14 cellular contexts compared by ENCODE assay signal in the genomic region with DNA sequence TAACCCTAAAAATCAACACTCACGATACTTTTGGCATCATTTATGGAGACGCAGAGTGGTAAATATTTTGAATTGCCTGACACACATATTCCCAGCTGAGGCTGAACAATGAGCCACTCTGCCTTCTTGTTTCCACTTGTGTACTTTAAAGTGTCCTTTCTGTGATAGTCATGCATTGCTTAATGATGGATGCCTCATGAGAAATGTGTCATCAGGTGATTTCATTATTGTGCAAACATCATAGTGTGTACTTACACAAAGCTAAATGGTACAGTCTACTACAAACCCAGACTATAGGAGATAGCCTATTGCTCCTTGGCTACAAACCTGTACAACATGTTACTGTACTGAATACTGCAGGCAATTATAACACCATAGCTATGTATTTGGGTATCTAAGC. TPM values are rescaled to one million over a fixed set of nuclear protein-coding genes. Genes with fewer than 3 reads are reported as not detected.
DNase-seq lines count a peak whose midpoint lies in the region; ATAC-seq and TF ChIP-seq lines count a peak whose summit lies in the region.
"Had no signal": no experiment of that assay in that cellular context is flagged by ENCODE, and none has a peak within 500 bp of the region (broad histone marks: within the 10 kb centered on the region; RNA-seq: fewer than 3 reads in every experiment).

No MANE protein-coding gene starts in this region.

- H3K9me3 Mint-ChIP-seq in WTC11 (peaks cover 7% of the 10 kb centered on the region; the same call in 1 of the 2 replicates), immature natural killer cell (no peaks in the 10 kb centered on the region)
- H3K9me3 Mint-ChIP-seq: T-helper 1 cell treated with Interleukin-12 subunit alpha and Interleukin-12 subunit beta and Interleukin-4 antibody, amounts not matched to agents 30 μg/mL and 1 μg/mL, for 36 hours had no signal

- H3K27ac Mint-ChIP-seq in WTC11 (no peak overlapping the region), immature natural killer cell (no peak overlapping the region)
- H3K27ac Mint-ChIP-seq: T-helper 1 cell treated with Interleukin-12 subunit alpha and Interleukin-12 subunit beta and Interleukin-4 antibody, amounts not matched to agents 30 μg/mL and 1 μg/mL, for 36 hours had no signal

- no peak for ATAC-seq in WTC11
- ATAC-seq in GM21526 (IDR thresholded peaks at IDR 0.05; ENCODE audit: low FRiP score, unreplicated experiment): no peak

- no peak overlapping the region for H3K4me3 Mint-ChIP-seq in WTC11
- no peak overlapping the region for H3K4me3 Mint-ChIP-seq in immature natural killer cell
- H3K4me3 Mint-ChIP-seq: naive B cell; T-helper 1 cell treated with Interleukin-12 subunit alpha and Interleukin-12 subunit beta and Interleukin-4 antibody, amounts not matched to agents 30 μg/mL and 1 μg/mL, for 36 hours had no signal

- no peaks in the 10 kb centered on the region for H3K27me3 Mint-ChIP-seq in WTC11 (ENCODE audit: low read depth)
- H3K27me3 Mint-ChIP-seq in immature natural killer cell (ENCODE audit: low read depth in 3 of 3): no peaks in the 10 kb centered on the region
- H3K27me3 Mint-ChIP-seq: naive B cell had no signal

- no peak overlapping the region for H3K4me3 ChIP-seq in AG10803 (ENCODE audit: low read length)
- H3K4me3 ChIP-seq: stomach had no signal

- H3K4me1 Mint-ChIP-seq in WTC11 (no peaks in the 10 kb centered on the region), immature natural killer cell (peaks cover 14 to 23% of the 10 kb centered on the region in 2 donors)
- H3K4me1 Mint-ChIP-seq: naive B cell had no signal

- peaks cover 24% of the 10 kb centered on the region for H3K36me3 Mint-ChIP-seq in WTC11
- H3K36me3 Mint-ChIP-seq in immature natural killer cell: peaks cover 13 to 35% (median 22%) of the 10 kb centered on the region in 3 donors

- POLR2A ChIA-PET in WTC11 (lab: Charles Lee): no interaction called here

- peak; percentile 77 for DNase-seq in AG10803 (ENCODE audit: low read depth)
- peak; percentile 78 for DNase-seq in HT1080 (ENCODE audit: low read depth)
- no peak for DNase-seq in WTC11 (ENCODE audit: low spot score)
- DNase-seq in iris pigment epithelial cell (ENCODE audit: low read depth): peak; percentile 92
- DNase-seq in immature natural killer cell: no peak
- no peak for DNase-seq in NOMO-1 treated with DMSO at 0.1 percent for 48 hours (lab: John Stamatoyannopoulos, UW; ENCODE audit: unreplicated experiment)
- no peak for DNase-seq in iPS-NIHi7 (ENCODE audit: extremely low spot score)
- DNase-seq: activated CD8-positive, alpha-beta memory T cell treated with anti-CD3 and anti-CD28 coated beads, Interleukin-2, amount 50 U/mL, for 48 hours; naive B cell; NCI-H2171 treated with DMSO at 0.1 percent for 48 hours; stimulated activated CD4-positive, alpha-beta T cell treated with anti-CD3 and anti-CD28 coated beads, Interleukin-1b, Interleukin-23, amount 100 ng/mL, for 48 hours; stomach had no signal

- TF ChIP-seq CTCF in AG10803 (conservative IDR thresholded peaks at IDR 0.05; ENCODE audit: low read length) (no peak), WTC11 (IDR thresholded peaks at IDR 0.05) (no peak)

- CTCF ChIA-PET in WTC11 (lab: Charles Lee): no interaction called here

TF ChIP-seq in WTC11, 78 proteins besides CTCF, POLR2A, EP300 and RAD21:
- TF ChIP-seq TP53 (CRISPR knock-in tag; IDR thresholded peaks at IDR 0.05) (no peak), NFATC4 (CRISPR knock-in tag; IDR thresholded peaks at IDR 0.05) (no peak), ZNF263 (CRISPR knock-in tag; IDR thresholded peaks at IDR 0.05; ENCODE audit: low read depth) (no peak), GABPB1 (CRISPR knock-in tag; IDR thresholded peaks at IDR 0.05) (peak; percentile 73), NFE2L1 (CRISPR knock-in tag; IDR thresholded peaks at IDR 0.05) (no peak), SMAD3 (CRISPR knock-in tag; IDR thresholded peaks at IDR 0.05; ENCODE audit: borderline replicate concordance) (no peak)
- TF ChIP-seq, protein P1, sequence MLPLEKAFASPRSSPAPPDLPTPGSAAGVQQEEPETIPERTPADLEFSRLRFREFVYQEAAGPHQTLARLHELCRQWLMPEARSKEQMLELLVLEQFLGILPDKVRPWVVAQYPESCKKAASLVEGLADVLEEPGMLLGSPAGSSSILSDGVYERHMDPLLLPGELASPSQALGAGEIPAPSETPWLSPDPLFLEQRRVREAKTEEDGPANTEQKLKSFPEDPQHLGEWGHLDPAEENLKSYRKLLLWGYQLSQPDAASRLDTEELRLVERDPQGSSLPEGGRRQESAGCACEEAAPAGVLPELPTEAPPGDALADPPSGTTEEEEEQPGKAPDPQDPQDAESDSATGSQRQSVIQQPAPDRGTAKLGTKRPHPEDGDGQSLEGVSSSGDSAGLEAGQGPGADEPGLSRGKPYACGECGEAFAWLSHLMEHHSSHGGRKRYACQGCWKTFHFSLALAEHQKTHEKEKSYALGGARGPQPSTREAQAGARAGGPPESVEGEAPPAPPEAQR (CRISPR knock-in tag; IDR thresholded peaks at IDR 0.05): no peak

RNA-seq across cellular contexts. Expression of a gene that starts 44.2 kb away (rescaled TPM):
- total RNA-seq in HT1080 (2014; rRNA removed; shearing (Covaris generic)): 14.9 and 19.3 TPM in 2 replicates
- 15.3 and 19.5 TPM in 2 replicates for polyA plus RNA-seq in HT1080 (2015; cell fraction: cytosol; rRNA removed)
- polyA plus RNA-seq in HT1080 (2015; cell fraction: nucleus; rRNA removed): 72.0 and 83.5 TPM in 2 replicates
- 34.3 to 38.2 TPM (median 37.8 TPM) in 3 replicates for total RNA-seq in WTC11 (2021)
- polyA plus RNA-seq in immature natural killer cell: 10 to 100 TPM in 1 of 3 donors, 1 to 10 TPM in 2; 9.1 to 20.1 (median 9.6) TPM

RNA-seq across cellular contexts. Expression of a gene that starts 44.3 kb away (rescaled TPM):
- total RNA-seq in HT1080 (2014; rRNA removed; shearing (Covaris generic)): 4.3 and 7.9 TPM in 2 replicates
- 12.1 and 13.7 TPM in 2 replicates for polyA plus RNA-seq in HT1080 (2015; cell fraction: cytosol; rRNA removed)
- 16.4 and 18.8 TPM in 2 replicates for polyA plus RNA-seq in HT1080 (2015; cell fraction: nucleus; rRNA removed)
- 9.5 to 9.9 TPM (median 9.6 TPM) in 3 replicates for total RNA-seq in WTC11 (2021)
- polyA plus RNA-seq in immature natural killer cell: 10 to 100 TPM; 19.4 to 26.4 (median 19.9) TPM

RNA-seq across cellular contexts. Expression of a gene that starts 48.2 kb away (rescaled TPM):
- 0.05 TPM in 1 of 2 replicates, not detected in the other for total RNA-seq in HT1080 (2014; rRNA removed; shearing (Covaris generic))
- 0.02 and 0.05 TPM in 2 replicates for polyA plus RNA-seq in HT1080 (2015; cell fraction: cytosol; rRNA removed)
- polyA plus RNA-seq in HT1080 (2015; cell fraction: nucleus; rRNA removed): 0.16 and 0.19 TPM in 2 replicates
- total RNA-seq in WTC11 (2021): 0.23 to 0.48 TPM (median 0.42 TPM) in 3 replicates
- polyA plus RNA-seq in immature natural killer cell: under 1 TPM in 1 of 3 donors, not detected in 2; 0.10 TPM

Comparison
In these comparisons a context has a peak if more than half of its experiments do, and no peak if none do; other contexts are left out.
1. DNase-seq: peak in AG10803 (single experiment), HT1080 (single experiment) and iris pigment epithelial cell (single experiment); none in WTC11 (single experiment), immature natural killer cell (0 of 3), NOMO-1 treated with DMSO at 0.1 percent for 48 hours (single experiment) and iPS-NIHi7 (single experiment).